Comparison of ENCODE assay signal across 8 cellular contexts in the genomic region with DNA sequence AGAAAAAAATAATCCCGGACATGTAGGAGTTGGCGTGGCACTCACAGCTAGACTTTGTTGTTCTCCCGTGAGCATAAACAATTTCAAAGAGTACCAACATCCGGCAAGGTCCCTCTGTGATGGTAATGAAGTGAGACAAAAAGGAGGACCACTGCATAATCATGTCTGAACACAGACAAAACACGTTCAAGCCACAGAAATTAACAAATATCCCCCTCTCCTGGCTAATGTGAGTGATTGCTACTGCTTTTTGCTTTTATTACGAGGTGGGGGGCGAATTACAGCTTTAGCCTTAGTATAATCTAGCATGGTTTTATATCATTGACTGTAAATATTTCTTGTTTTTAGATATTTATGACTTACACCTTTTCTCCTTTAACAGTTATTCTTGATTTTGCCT.
DNase-seq lines count a peak whose midpoint lies in the region; ATAC-seq and TF ChIP-seq lines count a peak whose summit lies in the region.

No MANE protein-coding gene starts in this region.

- in situ Hi-C loops in brain microvascular endothelial cell (cut with HindIII; ENCODE audit: low pct_ligation_motif_present, low sequenced_read_pairs), result no loop called here

- H3K27ac Mint-ChIP-seq in neural progenitor cell, result no peak overlapping the region

- no peak overlapping the region for H3K27ac ChIP-seq in brain microvascular endothelial cell
- no peak overlapping the region for H3K27ac ChIP-seq in neural progenitor cell
- no peak overlapping the region for H3K27ac ChIP-seq in substantia nigra (ENCODE audit: low read depth, low read length, poor library complexity, severe bottlenecking)

- H3K79me2 ChIP-seq in neural progenitor cell (ENCODE audit: low read depth), result no peaks in the 10 kb centered on the region

- no peaks in the 10 kb centered on the region for H3F3A ChIP-seq in neural progenitor cell (ENCODE audit: low read depth)

- H3K36me3 ChIP-seq in brain microvascular endothelial cell (replicated peaks) (no peaks in the 10 kb centered on the region), neural progenitor cell (no peaks in the 10 kb centered on the region)

- H3K4me3 Mint-ChIP-seq in neural progenitor cell, result no peak overlapping the region

- DNase-seq in GM12865 (ENCODE audit: low read depth), result peak; percentile 24
- peak; percentile 52 for DNase-seq in NCI-H1694 (lab: John Stamatoyannopoulos, UW)
- peak; percentile 6 for DNase-seq in brain microvascular endothelial cell
- DNase-seq in neural progenitor cell (ENCODE audit: low spot score), result peak; percentile 54
- DNase-seq in activated gamma-delta T cell (lab: John Stamatoyannopoulos, UW), result no peak
- no peak for DNase-seq in LoVo (ENCODE audit: low spot score)
- DNase-seq in substantia nigra (lab: John Stamatoyannopoulos, UW), result no peak

- H3K9ac ChIP-seq in neural progenitor cell, result no peak overlapping the region

- H3K9me3 ChIP-seq in neural progenitor cell (ENCODE audit: low read depth), result no peaks in the 10 kb centered on the region

- peaks cover 9% of the 10 kb centered on the region for H3K4me1 Mint-ChIP-seq in neural progenitor cell

- no peak for ATAC-seq in GM21515 (IDR thresholded peaks at IDR 0.05; ENCODE audit: unreplicated experiment)

- no peaks in the 10 kb centered on the region for H3K27me3 ChIP-seq in brain microvascular endothelial cell (replicated peaks)
- no peaks in the 10 kb centered on the region for H3K27me3 ChIP-seq in neural progenitor cell

- no peaks in the 10 kb centered on the region for H3K4me1 ChIP-seq in neural progenitor cell

- H3K4me3 ChIP-seq in GM12865 (ENCODE audit: low read depth, low read length) (no peak overlapping the region), brain microvascular endothelial cell (ENCODE audit: low read depth, low read length) (no peak overlapping the region), neural progenitor cell (no peak overlapping the region)

- H3K9me3 Mint-ChIP-seq in neural progenitor cell, result no peaks in the 10 kb centered on the region

- TF ChIP-seq CTCF in GM12865 (IDR thresholded peaks at IDR 0.05; ENCODE audit: insufficient read depth, low read depth, low read length, missing control alignments), result peak; percentile 13
- TF ChIP-seq CTCF in brain microvascular endothelial cell (IDR thresholded peaks at IDR 0.05; ENCODE audit: low read depth, low read length, missing control alignments), result peak; percentile 55
- TF ChIP-seq CTCF in neural progenitor cell (IDR thresholded peaks at IDR 0.05), result peak; percentile 57

- H3K4me2 ChIP-seq in neural progenitor cell, result no peak overlapping the region

- H3K36me3 Mint-ChIP-seq in neural progenitor cell, result no peaks in the 10 kb centered on the region

- H2AFZ ChIP-seq in neural progenitor cell (replicated peaks), result peak overlapping the region; percentile 52

- no peaks in the 10 kb centered on the region for H4K20me1 ChIP-seq in neural progenitor cell (ENCODE audit: low read depth)

- H3K27me3 Mint-ChIP-seq in neural progenitor cell (ENCODE audit: insufficient read depth, low read depth), result peaks cover 2% of the 10 kb centered on the region

Comparison
In these comparisons a context has a peak if more than half of its experiments do, and no peak if none do; other contexts are left out.
1. DNase-seq: peak in GM12865 (single experiment), NCI-H1694 (single experiment), brain microvascular endothelial cell (single experiment) and neural progenitor cell (single experiment); none in activated gamma-delta T cell (single experiment), LoVo (single experiment) and substantia nigra (0 of 49).
2. Peak in every context shown above with its lines, with median percentiles within 50 percentile points of each other: CTCF ChIP-seq.